ENCODE assay signal across 29 cellular contexts in genomic region chr22:49885881-49886280, GRCh38.
"Had no signal": no experiment of that assay in that cellular context is flagged by ENCODE, and none has a peak within 500 bp of the region (broad histone marks: within the 10 kb centered on the region; RNA-seq: fewer than 3 reads in every experiment).

No MANE protein-coding gene starts in this region.

- H3K27ac Mint-ChIP-seq: mesothelial cell of epicardium; nephron progenitor cell; neural progenitor cell; stimulated activated effector memory CD8-positive, alpha-beta T cell treated with anti-CD3 and anti-CD28 coated beads, Interleukin-12 subunit alpha, Interleukin-12 subunit beta, amount 100 ng/mL, for 72 hours; stimulated activated naive CD8-positive, alpha-beta T cell treated with anti-CD3 and anti-CD28 coated beads, Interleukin-15, Interleukin-2, amounts not matched to agents 100 ng/mL and 50 ng/mL, for 24 hours; type B pancreatic cell had no signal

- H3K4me3 ChIP-seq: lower lobe of right lung, neural progenitor cell, ovary, prostate gland, sigmoid colon, spleen, suprapubic skin, thoracic aorta, tibial artery had no signal

- H3K9me3 ChIP-seq: lower lobe of right lung, prostate gland, sigmoid colon, suprapubic skin had no signal

- FAIRE-seq: keratinocyte, small intestine had no signal

- H3K4me1 Mint-ChIP-seq: mesothelial cell of epicardium had no signal

- H3K27ac ChIP-seq: lower lobe of right lung, neural progenitor cell, ovary, prostate gland, sigmoid colon, spleen, suprapubic skin, thoracic aorta, tibial artery had no signal

- DNase-seq: hippocampal formation; kidney glomerular epithelial cell; left cardiac atrium; left ventricle myocardium superior; lower lobe of right lung; mammary epithelial cell; mesenchymal stem cell; naive B cell; natural killer cell; nephron progenitor cell; ovary; retina; sigmoid colon; small intestine; spleen; stimulated activated CD4-positive, alpha-beta T cell treated with anti-CD3 and anti-CD28 coated beads, Interleukin-4, amount 100 ng/mL, for 24 hours; stimulated activated naive CD4-positive, alpha-beta T cell; tibial artery had no signal

- H3K4me2 ChIP-seq: neural progenitor cell had no signal

- H3K9me3 Mint-ChIP-seq: natural killer cell; stimulated activated effector memory CD8-positive, alpha-beta T cell treated with anti-CD3 and anti-CD28 coated beads, Interleukin-12 subunit alpha, Interleukin-12 subunit beta, amount 100 ng/mL, for 72 hours; stimulated activated naive CD8-positive, alpha-beta T cell treated with anti-CD3 and anti-CD28 coated beads, Interleukin-15, Interleukin-2, amounts not matched to agents 100 ng/mL and 50 ng/mL, for 24 hours had no signal

- H3K27me3 Mint-ChIP-seq: naive B cell; stimulated activated naive CD8-positive, alpha-beta T cell treated with anti-CD3 and anti-CD28 coated beads, Interleukin-15, Interleukin-2, amounts not matched to agents 100 ng/mL and 50 ng/mL, for 24 hours; type B pancreatic cell had no signal

- H3K4me1 ChIP-seq: lower lobe of right lung, neural progenitor cell, prostate gland, sigmoid colon, suprapubic skin, tibial artery had no signal

- H3K9ac ChIP-seq: neural progenitor cell had no signal

- ATAC-seq: left cardiac atrium; left lobe of liver; left ventricle myocardium superior; right cardiac atrium; stimulated activated effector memory CD8-positive, alpha-beta T cell treated with anti-CD3 and anti-CD28 coated beads, Interleukin-12 subunit alpha, Interleukin-12 subunit beta, amount 100 ng/mL, for 72 hours had no signal

- H3K4me3 Mint-ChIP-seq: mesothelial cell of epicardium; naive B cell; natural killer cell; nephron progenitor cell; neural progenitor cell; stimulated activated effector memory CD8-positive, alpha-beta T cell treated with anti-CD3 and anti-CD28 coated beads, Interleukin-12 subunit alpha, Interleukin-12 subunit beta, amount 100 ng/mL, for 72 hours; stimulated activated naive CD8-positive, alpha-beta T cell treated with anti-CD3 and anti-CD28 coated beads, Interleukin-15, Interleukin-2, amounts not matched to agents 100 ng/mL and 50 ng/mL, for 24 hours; type B pancreatic cell had no signal

- H2AFZ ChIP-seq: neural progenitor cell had no signal

- H3K27me3 ChIP-seq: neural progenitor cell, ovary, sigmoid colon, spleen, suprapubic skin, tibial artery had no signal

- H3K36me3 ChIP-seq: ovary, prostate gland had no signal
